ENCODE assay signal across 31 cellular contexts in genomic region chr15:35827156-35827555, GRCh38.
DNase-seq lines count a peak whose midpoint lies in the region; ATAC-seq, FAIRE-seq and TF ChIP-seq lines count a peak whose summit lies in the region.
"Had no signal": no experiment of that assay in that cellular context is flagged by ENCODE, and none has a peak within 500 bp of the region (broad histone marks: within the 10 kb centered on the region; RNA-seq: fewer than 3 reads in every experiment).

No MANE protein-coding gene starts in this region.

- no TSS peak for BruUV-seq in mammary epithelial cell (replicated peaks; lab: Mats Ljungman, UMichigan)

- H3K9me3 ChIP-seq in mammary epithelial cell (replicated peaks; ENCODE audit: insufficient read depth, low read length) (no peaks in the 10 kb centered on the region), breast epithelium (no peaks in the 10 kb centered on the region), astrocyte (ENCODE audit: insufficient read depth, low read depth, low read length) (no peaks in the 10 kb centered on the region), right lobe of liver (no peaks in the 10 kb centered on the region), vagina (no peaks in the 10 kb centered on the region)
- H3K9me3 ChIP-seq: ascending aorta, gastroesophageal sphincter, mucosa of descending colon, sigmoid colon, tibial artery had no signal

- in situ Hi-C loops in mammary epithelial cell (cut with MboI; ENCODE audit: low sequenced_read_pairs in 2 of 2) = no loop called here

- dilution Hi-C loops in mammary epithelial cell (cut with HindIII; ENCODE audit: low sequenced_read_pairs) = no loop called here

- WGBS in mammary epithelial cell (ENCODE audit: low coverage, missing lambda C conversion rate) = 17% methylated on average over 1 of the region's 1 CpG
- 60% methylated on average over 1 of the region's 1 CpG for WGBS in right lobe of liver (ENCODE audit: insufficient coverage, low coverage, low lambda C conversion rate, missing lambda C conversion rate)

- H3K36me3 Mint-ChIP-seq in astrocyte (ENCODE audit: low read depth, unreplicated experiment) = no peaks in the 10 kb centered on the region
- H3K36me3 Mint-ChIP-seq: WTC11 had no signal

- no peak overlapping the region for H3K4me2 ChIP-seq in mammary epithelial cell (ENCODE audit: insufficient read depth, low read depth, low read length)
- no peak overlapping the region for H3K4me2 ChIP-seq in astrocyte (ENCODE audit: low read length)

- intact Hi-C loops in mammary epithelial cell (cut with micrococcal nuclease) (no loop called here), breast epithelium (cut with DNase I; ENCODE audit: low total_unique reads) (no loop called here), right lobe of liver (cut with DNase I) (no loop called here), vagina (cut with DNase I) (no loop called here)

- peak; percentile 61 for DNase-seq in mammary epithelial cell
- DNase-seq in breast epithelium (ENCODE audit: low spot score in 2 of 2) = no peak
- DNase-seq in astrocyte (ENCODE audit: low read depth) = peak; percentile 49
- DNase-seq in foreskin keratinocyte = peak in 1 of 2 donors; percentile 55
- no peak for DNase-seq in right lobe of liver
- DNase-seq in vagina (ENCODE audit: extremely low spot score in 2 of 2) = no peak
- DNase-seq: CD4-positive, alpha-beta T cell; DMS53; effector CD8-positive, alpha-beta T cell; erythroblast; islet precursor cell; mucosa of descending colon; NCI-H1048; NCI-H187; NCI-H69; posterior cingulate gyrus; sigmoid colon; tibial artery had no signal

- no peak for TF ChIP-seq CTCF in mammary epithelial cell (conservative IDR thresholded peaks at IDR 0.05 in 1 of 2, IDR thresholded peaks at IDR 0.05 in 1 of 2; ENCODE audit: extremely low read depth in 1 of 2, insufficient read depth in 1 of 2, low read depth in 1 of 2, low read length in 2 of 2)
- TF ChIP-seq CTCF in breast epithelium (IDR thresholded peaks at IDR 0.05) = no peak
- TF ChIP-seq CTCF in astrocyte (IDR thresholded peaks at IDR 0.05; ENCODE audit: insufficient read depth, low read depth, low read length) = no peak
- no peak for TF ChIP-seq CTCF in foreskin keratinocyte (conservative IDR thresholded peaks at IDR 0.05)
- no peak for TF ChIP-seq CTCF in right lobe of liver (IDR thresholded peaks at IDR 0.05)
- no peak for TF ChIP-seq CTCF in vagina (IDR thresholded peaks at IDR 0.05)

- TF ChIP-seq POLR2A in breast epithelium (IDR thresholded peaks at IDR 0.05) = no peak
- no peak for TF ChIP-seq POLR2A in right lobe of liver (IDR thresholded peaks at IDR 0.05)
- TF ChIP-seq POLR2A in vagina (IDR thresholded peaks at IDR 0.05) = no peak

- no peak overlapping the region for H3K4me3 ChIP-seq in mammary epithelial cell (replicated peaks in 1 of 3; ENCODE audit: insufficient read depth in 1 of 3, low read depth in 2 of 3, low read length in 3 of 3)
- no peak overlapping the region for H3K4me3 ChIP-seq in breast epithelium
- no peak overlapping the region for H3K4me3 ChIP-seq in astrocyte (ENCODE audit: insufficient read depth, low read depth, low read length)
- H3K4me3 ChIP-seq in right lobe of liver = no peak overlapping the region
- H3K4me3 ChIP-seq in vagina = no peak overlapping the region
- H3K4me3 ChIP-seq: ascending aorta, gastroesophageal sphincter, mucosa of descending colon, sigmoid colon, tibial artery had no signal

- H3K27ac Mint-ChIP-seq in astrocyte (ENCODE audit: unreplicated experiment) = no peak overlapping the region
- H3K27ac Mint-ChIP-seq: activated naive CD4-positive, alpha-beta T cell treated with anti-CD3 and anti-CD28 coated beads, Interleukin-2, amount 50 U/mL, for 72 hours; CD4-positive, alpha-beta T cell; stimulated activated naive CD8-positive, alpha-beta T cell treated with anti-CD3 and anti-CD28 coated beads, Interleukin-15, Interleukin-2, amounts not matched to agents 100 ng/mL and 50 ng/mL, for 24 hours; T-helper 2 cell treated with Interferon-gamma antibody and Interleukin-4, amounts not matched to agents 5 μg/mL and 100 μg/mL, for 36 hours; WTC11 had no signal

- H2AFZ ChIP-seq in mammary epithelial cell (ENCODE audit: low read depth, low read length) (no peak overlapping the region), astrocyte (ENCODE audit: low read depth, low read length) (no peak overlapping the region)

- H3K27ac ChIP-seq in mammary epithelial cell (ENCODE audit: insufficient read depth, low read depth, low read length) (no peak overlapping the region), breast epithelium (no peak overlapping the region), astrocyte (ENCODE audit: low read depth, low read length) (no peak overlapping the region), foreskin keratinocyte (no peak overlapping the region), right lobe of liver (no peak overlapping the region), vagina (no peak overlapping the region)
- H3K27ac ChIP-seq: 22Rv1, ascending aorta, gastroesophageal sphincter, RWPE1, sigmoid colon, tibial artery had no signal

- H3K79me2 ChIP-seq in mammary epithelial cell (ENCODE audit: insufficient read depth, low read length) = no peaks in the 10 kb centered on the region
- H3K79me2 ChIP-seq in astrocyte (ENCODE audit: insufficient read depth, low read length) = no peaks in the 10 kb centered on the region

- ATAC-seq in foreskin keratinocyte = peak; percentile 15
- no peak for ATAC-seq in GM21786 (IDR thresholded peaks at IDR 0.05; ENCODE audit: unreplicated experiment)
- ATAC-seq in HG02981 (IDR thresholded peaks at IDR 0.05; ENCODE audit: unreplicated experiment) = no peak
- ATAC-seq in right lobe of liver = no peak
- ATAC-seq: activated naive CD4-positive, alpha-beta T cell treated with anti-CD3 and anti-CD28 coated beads, Interleukin-2, amount 50 U/mL, for 72 hours; gastroesophageal sphincter; HepG2; mucosa of descending colon; WTC11 had no signal

- CTCF ChIA-PET in mammary epithelial cell (lab: Charles Lee; ENCODE audit: low non-redundant PET) = no interaction called here

- H3K9me3 Mint-ChIP-seq in astrocyte (ENCODE audit: unreplicated experiment) = no peaks in the 10 kb centered on the region
- H3K9me3 Mint-ChIP-seq: stimulated activated naive CD8-positive, alpha-beta T cell treated with anti-CD3 and anti-CD28 coated beads, Interleukin-15, Interleukin-2, amounts not matched to agents 100 ng/mL and 50 ng/mL, for 24 hours; WTC11 had no signal

- peaks cover 1% of the 10 kb centered on the region for H3K4me1 Mint-ChIP-seq in astrocyte (ENCODE audit: low read depth, unreplicated experiment)

- H4K20me1 ChIP-seq in mammary epithelial cell (ENCODE audit: insufficient read depth, low read length) = no peaks in the 10 kb centered on the region
- H4K20me1 ChIP-seq in astrocyte (ENCODE audit: insufficient read depth, low read length) = no peaks in the 10 kb centered on the region

- H3K27me3 Mint-ChIP-seq in astrocyte (ENCODE audit: low read depth, unreplicated experiment) = no peaks in the 10 kb centered on the region
- H3K27me3 Mint-ChIP-seq: CD4-positive, alpha-beta T cell; stimulated activated naive CD8-positive, alpha-beta T cell treated with anti-CD3 and anti-CD28 coated beads, Interleukin-15, Interleukin-2, amounts not matched to agents 100 ng/mL and 50 ng/mL, for 24 hours had no signal

- H3K36me3 ChIP-seq in mammary epithelial cell (ENCODE audit: insufficient read depth, low read length) (no peaks in the 10 kb centered on the region), breast epithelium (no peaks in the 10 kb centered on the region), astrocyte (ENCODE audit: insufficient read depth, low read length) (no peaks in the 10 kb centered on the region), right lobe of liver (no peaks in the 10 kb centered on the region), vagina (no peaks in the 10 kb centered on the region)
- H3K36me3 ChIP-seq: ascending aorta, gastroesophageal sphincter, sigmoid colon, tibial artery had no signal

- no peaks in the 10 kb centered on the region for H3K4me1 ChIP-seq in mammary epithelial cell (ENCODE audit: insufficient read depth, low read length)
- H3K4me1 ChIP-seq in breast epithelium = no peaks in the 10 kb centered on the region
- no peaks in the 10 kb centered on the region for H3K4me1 ChIP-seq in astrocyte (ENCODE audit: insufficient read depth, low read length)
- no peaks in the 10 kb centered on the region for H3K4me1 ChIP-seq in foreskin keratinocyte
- H3K4me1 ChIP-seq in right lobe of liver = no peaks in the 10 kb centered on the region
- H3K4me1 ChIP-seq in vagina = no peaks in the 10 kb centered on the region
- H3K4me1 ChIP-seq: ascending aorta, sigmoid colon, tibial artery had no signal

- H3K4me3 Mint-ChIP-seq in astrocyte (ENCODE audit: unreplicated experiment) = no peak overlapping the region
- H3K4me3 Mint-ChIP-seq: CD4-positive, alpha-beta T cell; stimulated activated naive CD8-positive, alpha-beta T cell treated with anti-CD3 and anti-CD28 coated beads, Interleukin-15, Interleukin-2, amounts not matched to agents 100 ng/mL and 50 ng/mL, for 24 hours; T-helper 2 cell treated with Interferon-gamma antibody and Interleukin-4, amounts not matched to agents 5 μg/mL and 100 μg/mL, for 36 hours; WTC11 had no signal

- H3K27me3 ChIP-seq in mammary epithelial cell (ENCODE audit: insufficient read depth, low read length) (peaks cover 2% of the 10 kb centered on the region), breast epithelium (no peaks in the 10 kb centered on the region), astrocyte (ENCODE audit: insufficient read depth, low read length) (no peaks in the 10 kb centered on the region), foreskin keratinocyte (no peaks in the 10 kb centered on the region), right lobe of liver (no peaks in the 10 kb centered on the region), vagina (no peaks in the 10 kb centered on the region)
- H3K27me3 ChIP-seq: ascending aorta, gastroesophageal sphincter, sigmoid colon, tibial artery had no signal

- FAIRE-seq in astrocyte (lab: Jason Lieb, UNC) = no peak
- FAIRE-seq: GM18507, H1, HepG2 had no signal

- no peak overlapping the region for H3K9ac ChIP-seq in mammary epithelial cell (ENCODE audit: insufficient read depth, low read length)
- no peak overlapping the region for H3K9ac ChIP-seq in astrocyte (ENCODE audit: low read length)

Comparison
In these comparisons a context has a peak if more than half of its experiments do, and no peak if none do; other contexts are left out.
1. DNase-seq: peak in mammary epithelial cell (single experiment) and astrocyte (single experiment); none in breast epithelium (0 of 2), right lobe of liver (0 of 3) and vagina (0 of 2).